ENCODE assay signal across 1 cellular context in the genomic region with DNA sequence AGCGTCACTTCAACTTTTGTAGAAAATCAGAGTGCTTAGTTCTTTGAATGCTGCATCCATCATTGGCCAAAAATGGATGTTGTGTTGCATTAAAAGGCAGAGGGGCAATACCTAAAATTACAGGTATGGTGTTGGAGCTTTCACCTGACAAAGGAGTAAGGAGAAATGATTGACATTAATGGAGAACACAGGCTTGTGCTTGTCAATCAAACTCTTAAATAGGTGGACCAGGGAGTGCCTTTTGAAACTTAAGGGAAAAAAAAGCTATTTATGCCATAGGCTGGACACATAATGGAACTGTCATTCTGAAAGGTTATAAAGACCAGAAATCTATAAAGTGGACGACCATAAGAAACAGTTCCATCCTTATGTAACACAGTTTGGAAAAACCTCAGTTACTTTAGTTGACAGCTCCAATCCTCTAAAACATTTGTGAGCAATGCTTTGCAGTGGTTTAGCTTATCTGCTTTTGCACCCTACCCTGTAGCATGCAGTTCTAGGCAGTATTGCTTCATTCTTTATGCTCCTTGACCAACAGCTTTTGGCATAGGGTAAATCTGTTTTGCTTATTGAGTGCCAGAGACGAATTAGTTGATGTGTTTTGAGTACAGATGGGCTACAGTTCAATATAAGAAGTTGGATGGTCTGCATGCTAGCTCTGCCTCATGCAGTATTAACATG.
TF ChIP-seq lines count a peak whose summit lies in the region.

No MANE protein-coding gene starts in this region.

TF ChIP-seq in HepG2, 621 proteins besides CTCF, POLR2A, EP300 and RAD21:
- TF ChIP-seq CEBPG (CRISPR knock-in tag; IDR thresholded peaks at IDR 0.05): peak; percentile 67; the same call in 1 of the 2 replicates
- TF ChIP-seq ZNF350 (CRISPR knock-in tag; IDR thresholded peaks at IDR 0.05; ENCODE audit: borderline replicate concordance, low read depth): no peak
- TF ChIP-seq CEBPB (IDR thresholded peaks at IDR 0.05; ENCODE audit: borderline replicate concordance, low read depth, low read length): peak; percentile 80; the same call in 1 of the 2 replicates
TF ChIP-seq in HepG2: peak in this region for 2.
